In the genomic region with DNA sequence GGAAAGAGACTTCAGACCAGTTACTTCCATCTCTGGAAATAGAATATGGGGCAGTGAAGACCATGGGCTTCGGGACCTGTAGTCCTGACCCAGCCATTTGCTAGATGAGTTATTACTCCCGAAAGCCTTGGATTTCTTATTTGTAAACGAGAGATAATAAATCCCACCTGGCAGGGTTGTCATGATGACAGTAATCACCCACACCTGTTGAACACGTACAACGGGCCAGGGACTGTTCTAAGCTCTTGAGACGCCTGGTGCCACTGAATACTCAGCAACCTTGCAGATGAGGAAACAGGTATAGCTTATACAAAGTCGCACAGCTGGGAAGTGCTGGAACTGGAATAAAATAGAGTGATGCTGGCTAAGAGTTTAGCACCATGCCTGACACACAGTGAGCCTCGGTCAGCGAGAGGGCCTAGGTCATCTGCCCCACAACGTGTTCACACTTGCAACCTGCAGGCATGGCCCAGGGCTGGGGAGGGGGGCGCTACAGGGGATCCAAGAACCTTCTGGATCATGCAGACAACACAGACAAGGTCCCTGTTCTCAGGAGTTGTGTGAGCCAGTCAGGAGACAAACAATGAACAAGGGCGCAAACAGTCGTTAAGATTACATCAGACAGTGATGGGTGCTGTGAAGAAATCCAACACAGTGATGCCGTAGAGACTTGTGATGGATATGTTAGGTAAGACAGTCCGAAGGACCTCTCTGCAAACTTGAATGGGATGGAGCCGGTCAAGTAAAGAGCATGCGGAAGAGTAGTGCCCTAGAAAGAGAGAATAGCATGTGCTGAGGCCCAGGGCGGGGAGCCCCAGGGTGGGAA, we compare ENCODE assay signal across 32 cellular contexts.
DNase-seq lines count a peak whose midpoint lies in the region; ATAC-seq, FAIRE-seq and TF ChIP-seq lines count a peak whose summit lies in the region.
"Had no signal": no experiment of that assay in that cellular context is flagged by ENCODE, and none has a peak within 500 bp of the region (broad histone marks: within the 10 kb centered on the region; RNA-seq: fewer than 3 reads in every experiment).

No MANE protein-coding gene starts in this region.

- H3K27me3 Mint-ChIP-seq in activated naive CD8-positive, alpha-beta T cell treated with anti-CD3 and anti-CD28 coated beads, Interleukin-2, amount 50 U/mL, for 24 hours, result peaks cover 3% of the 10 kb centered on the region
- peaks cover 14% of the 10 kb centered on the region for H3K27me3 Mint-ChIP-seq in activated naive CD8-positive, alpha-beta T cell treated with anti-CD3 and anti-CD28 coated beads for 36 hours
- H3K27me3 Mint-ChIP-seq in brain (no peaks in the 10 kb centered on the region), neural crest cell (ENCODE audit: low read depth) (no peaks in the 10 kb centered on the region)

- POLR2A ChIA-PET in A673 (lab: Charles Lee; ENCODE audit: low non-redundant PET), result no interaction called here

- no peaks in the 10 kb centered on the region for H3K36me3 Mint-ChIP-seq in activated naive CD8-positive, alpha-beta T cell treated with anti-CD3 and anti-CD28 coated beads, Interleukin-2, amount 50 U/mL, for 24 hours (ENCODE audit: low read depth)
- no peaks in the 10 kb centered on the region for H3K36me3 Mint-ChIP-seq in activated naive CD8-positive, alpha-beta T cell treated with anti-CD3 and anti-CD28 coated beads for 36 hours
- H3K36me3 Mint-ChIP-seq in brain, result peaks cover 54% of the 10 kb centered on the region
- peaks cover 14% of the 10 kb centered on the region for H3K36me3 Mint-ChIP-seq in neural crest cell (ENCODE audit: low read depth)

- DNase-seq in activated naive CD8-positive, alpha-beta T cell treated with anti-CD3 and anti-CD28 coated beads, Interleukin-2, amount 50 U/mL, for 24 hours, result no peak
- no peak for DNase-seq in activated naive CD8-positive, alpha-beta T cell treated with anti-CD3 and anti-CD28 coated beads for 36 hours
- DNase-seq in neural crest cell (ENCODE audit: low read depth, low spot score) (no peak), urothelium cell line (ENCODE audit: low spot score) (no peak), A673 (ENCODE audit: low spot score) (no peak), SKM-1 (lab: John Stamatoyannopoulos, UW; ENCODE audit: unreplicated experiment) (no peak), hippocampal formation (lab: John Stamatoyannopoulos, UW) (no peak)
- DNase-seq: activated CD4-positive, alpha-beta T cell treated with anti-CD3 and anti-CD28 coated beads for 4 hours; activated CD8-positive, alpha-beta memory T cell treated with anti-CD3 and anti-CD28 coated beads for 24 hours; activated naive CD4-positive, alpha-beta T cell; activated T-cell treated with anti-CD3 and anti-CD28 coated beads, Interleukin-2, amount 50 U/mL, for 24 hours; amniotic stem cell; C1 segment of cervical spinal cord; colonic mucosa; DND-41; effector memory CD4-positive, alpha-beta T cell; left cardiac atrium; mammary epithelial cell; NCI-H1092 treated with DMSO at 0.1 percent for 48 hours; NCI-H2107; NCI-H446 treated with DMSO at 0.1 percent for 48 hours; PC-9; psoas muscle; stimulated activated CD8-positive, alpha-beta memory T cell treated with anti-CD3 and anti-CD28 coated beads, Interleukin-4, amount 100 ng/mL, for 48 hours; stomach; upper lobe of left lung had no signal

- no peak for TF ChIP-seq CTCF in brain (conservative IDR thresholded peaks at IDR 0.05)
- no peak for TF ChIP-seq CTCF in neural crest cell (conservative IDR thresholded peaks at IDR 0.05)
- no peak for TF ChIP-seq CTCF in A673 (conservative IDR thresholded peaks at IDR 0.05; ENCODE audit: low read depth, low read length)

- no peaks in the 10 kb centered on the region for H3K9me3 Mint-ChIP-seq in activated naive CD8-positive, alpha-beta T cell treated with anti-CD3 and anti-CD28 coated beads, Interleukin-2, amount 50 U/mL, for 24 hours
- H3K9me3 Mint-ChIP-seq in activated naive CD8-positive, alpha-beta T cell treated with anti-CD3 and anti-CD28 coated beads for 36 hours, result peaks cover 1% of the 10 kb centered on the region
- H3K9me3 Mint-ChIP-seq in brain, result peaks cover 5 to 27% (median 17%) of the 10 kb centered on the region in 5 experiments
- H3K9me3 Mint-ChIP-seq in neural crest cell, result peaks cover 9% of the 10 kb centered on the region
- H3K9me3 Mint-ChIP-seq: activated T-cell treated with anti-CD3 and anti-CD28 coated beads, Interleukin-2, amount 50 U/mL, for 24 hours; T-helper 2 cell treated with Interferon-gamma antibody and Interleukin-4, amounts not matched to agents 5 μg/mL and 100 μg/mL, for 36 hours had no signal

- H3K4me3 ChIP-seq in A673 (ENCODE audit: low read depth, low read length, poor library complexity, severe bottlenecking), result no peak overlapping the region
- H3K4me3 ChIP-seq: breast epithelium, colonic mucosa, HAP-1, PC-9, psoas muscle, stomach, upper lobe of left lung had no signal

- no peaks in the 10 kb centered on the region for H3K4me1 ChIP-seq in A673 (ENCODE audit: insufficient read depth, low read length, poor library complexity, severe bottlenecking)
- H3K4me1 ChIP-seq: breast epithelium, colonic mucosa, HAP-1, psoas muscle, stomach, upper lobe of left lung had no signal

- H3K27ac Mint-ChIP-seq in activated naive CD8-positive, alpha-beta T cell treated with anti-CD3 and anti-CD28 coated beads, Interleukin-2, amount 50 U/mL, for 24 hours, result no peak overlapping the region
- H3K27ac Mint-ChIP-seq in activated naive CD8-positive, alpha-beta T cell treated with anti-CD3 and anti-CD28 coated beads for 36 hours, result no peak overlapping the region
- H3K27ac Mint-ChIP-seq in brain, result peak overlapping the region; percentile 37 to 78 (median 49)
- H3K27ac Mint-ChIP-seq in neural crest cell (ENCODE audit: unreplicated experiment), result peak overlapping the region; percentile 35
- H3K27ac Mint-ChIP-seq: activated T-cell treated with anti-CD3 and anti-CD28 coated beads, Interleukin-2, amount 50 U/mL, for 24 hours; T-helper 2 cell treated with Interferon-gamma antibody and Interleukin-4, amounts not matched to agents 5 μg/mL and 100 μg/mL, for 36 hours had no signal

- H3K4me3 Mint-ChIP-seq in activated naive CD8-positive, alpha-beta T cell treated with anti-CD3 and anti-CD28 coated beads, Interleukin-2, amount 50 U/mL, for 24 hours, result no peak overlapping the region
- no peak overlapping the region for H3K4me3 Mint-ChIP-seq in activated naive CD8-positive, alpha-beta T cell treated with anti-CD3 and anti-CD28 coated beads for 36 hours
- H3K4me3 Mint-ChIP-seq in brain (no peak overlapping the region), neural crest cell (no peak overlapping the region)
- H3K4me3 Mint-ChIP-seq: activated T-cell treated with anti-CD3 and anti-CD28 coated beads, Interleukin-2, amount 50 U/mL, for 24 hours; T-helper 2 cell treated with Interferon-gamma antibody and Interleukin-4, amounts not matched to agents 5 μg/mL and 100 μg/mL, for 36 hours had no signal

- H3K36me3 ChIP-seq in A673 (ENCODE audit: insufficient read depth, low read length, poor library complexity, severe bottlenecking), result no peaks in the 10 kb centered on the region
- H3K36me3 ChIP-seq: breast epithelium, colonic mucosa, HAP-1, neutrophil, stomach, upper lobe of left lung had no signal

- H3K9me3 ChIP-seq in A673 (ENCODE audit: low read depth, low read length, poor library complexity, severe bottlenecking), result no peaks in the 10 kb centered on the region
- H3K9me3 ChIP-seq: breast epithelium, colonic mucosa, HAP-1, neutrophil, psoas muscle, stomach, upper lobe of left lung had no signal

- no peaks in the 10 kb centered on the region for H3K4me1 Mint-ChIP-seq in activated naive CD8-positive, alpha-beta T cell treated with anti-CD3 and anti-CD28 coated beads, Interleukin-2, amount 50 U/mL, for 24 hours
- no peaks in the 10 kb centered on the region for H3K4me1 Mint-ChIP-seq in activated naive CD8-positive, alpha-beta T cell treated with anti-CD3 and anti-CD28 coated beads for 36 hours
- peaks cover 23% of the 10 kb centered on the region for H3K4me1 Mint-ChIP-seq in brain
- H3K4me1 Mint-ChIP-seq in neural crest cell, result peaks cover 14% of the 10 kb centered on the region

- CTCF ChIA-PET in A673 (lab: Charles Lee), result no interaction called here

- peak; percentile 32 for FAIRE-seq in urothelium cell line (lab: Jason Lieb, UNC)
- FAIRE-seq: GM19239 had no signal

- no TSS peak for BruUV-seq in A673 (replicated peaks; lab: Mats Ljungman, UMichigan)

- peak; percentile 43 for ATAC-seq in activated naive CD8-positive, alpha-beta T cell treated with anti-CD3 and anti-CD28 coated beads, Interleukin-2, amount 50 U/mL, for 24 hours
- ATAC-seq: left cardiac atrium, psoas muscle had no signal

- intact Hi-C loops in A673 (cut with micrococcal nuclease; ENCODE audit: unreplicated experiment), result no loop called here

- H3K27ac ChIP-seq in A673 (ENCODE audit: low read depth, low read length, poor library complexity, severe bottlenecking), result no peak overlapping the region
- H3K27ac ChIP-seq: breast epithelium, colonic mucosa, neutrophil, PC-9, psoas muscle, stomach, upper lobe of left lung had no signal

- no peaks in the 10 kb centered on the region for H3K27me3 ChIP-seq in A673 (replicated peaks; ENCODE audit: insufficient read depth, low read depth, low read length, poor library complexity)
- H3K27me3 ChIP-seq: colonic mucosa, neutrophil, upper lobe of left lung had no signal

Comparison
In these comparisons a context has a peak if more than half of its experiments do, and no peak if none do; other contexts are left out.
1. H3K27ac Mint-ChIP-seq: peak in brain (5 of 5) and neural crest cell (single experiment); none in activated naive CD8-positive, alpha-beta T cell treated with anti-CD3 and anti-CD28 coated beads, Interleukin-2, amount 50 U/mL, for 24 hours (single experiment) and activated naive CD8-positive, alpha-beta T cell treated with anti-CD3 and anti-CD28 coated beads for 36 hours (single experiment).